21 cellular contexts compared by ENCODE assay signal in genomic region chr2:3784731-3785130, GRCh38.
A peak's percentile ranks its signal among the peaks of the same experiment; 100 is the strongest.
DNase-seq lines count a peak whose midpoint lies in the region; ATAC-seq and TF ChIP-seq lines count a peak whose summit lies in the region.
"Had no signal": no experiment of that assay in that cellular context is flagged by ENCODE, and none has a peak within 500 bp of the region (broad histone marks: within the 10 kb centered on the region; RNA-seq: fewer than 3 reads in every experiment).

No MANE protein-coding gene starts in this region.

- H3K4me3 ChIP-seq in AG10803 (ENCODE audit: low read length) (no peak overlapping the region), HFF-Myc (replicated peaks; ENCODE audit: low read depth, low read length) (no peak overlapping the region)
- H3K4me3 ChIP-seq: pancreas, smooth muscle cell, transverse colon had no signal

- peak; percentile 1 for DNase-seq in AG10803 (ENCODE audit: low read depth)
- DNase-seq in HFF-Myc (ENCODE audit: extremely low read depth, low read depth) = peak; percentile 12
- DNase-seq in amniotic epithelial cell (ENCODE audit: low read depth) = peak; percentile 5
- DNase-seq in iris pigment epithelial cell (ENCODE audit: low read depth) = peak; percentile 88
- no peak for DNase-seq in activated naive CD4-positive, alpha-beta T cell (lab: John Stamatoyannopoulos, UW)
- no peak for DNase-seq in NCI-H345 (lab: John Stamatoyannopoulos, UW)
- no peak for DNase-seq in T-helper 9 cell
- DNase-seq: activated CD4-positive, CD25-positive, alpha-beta regulatory T cell treated with anti-CD3 and anti-CD28 coated beads, Interleukin-2, amount 50 U/mL, for 72 hours; activated effector memory CD4-positive, alpha-beta T cell treated with anti-CD3 and anti-CD28 coated beads, Interleukin-2, amount 50 U/mL, for 16 hours; BE2C; DMS153; mammary epithelial cell; NCI-H1092; NCI-H187; NCI-H524 treated with DMSO at 0.1 percent for 48 hours; pancreas; T-cell; transverse colon had no signal

- ATAC-seq in HG02759 (IDR thresholded peaks at IDR 0.05; ENCODE audit: unreplicated experiment) = no peak
- ATAC-seq: Panc1, pancreas, T-cell had no signal

- TF ChIP-seq CTCF in AG10803 (conservative IDR thresholded peaks at IDR 0.05; ENCODE audit: low read length) (no peak), HFF-Myc (IDR thresholded peaks at IDR 0.05; ENCODE audit: low read depth, low read length, missing control alignments) (no peak)

Comparison
In these comparisons a context has a peak if more than half of its experiments do, and no peak if none do; other contexts are left out.
1. DNase-seq: peak in AG10803 (single experiment), HFF-Myc (single experiment), amniotic epithelial cell (single experiment) and iris pigment epithelial cell (single experiment); none in activated naive CD4-positive, alpha-beta T cell (0 of 4), NCI-H345 (single experiment) and T-helper 9 cell (single experiment).